In the genomic region with DNA sequence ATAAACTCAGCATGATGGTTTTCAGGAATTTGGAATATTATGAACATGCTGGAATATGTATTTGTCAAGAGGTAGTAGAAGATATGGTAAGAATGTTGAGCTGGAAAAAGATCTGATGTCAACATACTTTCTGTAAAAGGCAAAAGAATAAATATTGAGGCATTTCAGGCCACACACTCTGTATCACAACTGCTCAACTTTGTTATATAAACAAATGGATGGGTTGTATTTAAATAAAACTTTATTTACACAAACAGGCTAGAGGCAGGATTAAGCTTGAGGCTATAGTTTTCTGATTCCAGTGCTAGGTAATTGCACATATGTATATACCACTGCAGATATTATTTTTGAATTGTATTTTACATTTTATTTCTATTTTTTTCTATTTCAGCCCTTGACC, we compare ENCODE assay signal across 25 cellular contexts.
"Had no signal": no experiment of that assay in that cellular context is flagged by ENCODE, and none has a peak within 500 bp of the region (broad histone marks: within the 10 kb centered on the region; RNA-seq: fewer than 3 reads in every experiment).

No MANE protein-coding gene starts in this region.

- H3K27ac ChIP-seq: ascending aorta, body of pancreas, colonic mucosa, epithelial cell of prostate, esophagus squamous epithelium had no signal

- H3K36me3 ChIP-seq: ascending aorta, colonic mucosa, esophagus squamous epithelium had no signal

- H3K27me3 ChIP-seq: ascending aorta, body of pancreas, colonic mucosa, esophagus squamous epithelium had no signal

- ATAC-seq: activated CD4-positive, alpha-beta T cell treated with anti-CD3 and anti-CD28 coated beads for 36 hours; activated CD8-positive, alpha-beta memory T cell treated with anti-CD3 and anti-CD28 coated beads, Interleukin-2, amount 10 ng/mL, durations not matched to agents 7 days and 5 days; activated CD8-positive, alpha-beta T cell treated with anti-CD3 and anti-CD28 coated beads, Interleukin-2, amount 10 ng/mL, durations not matched to agents 7 days and 5 days; activated naive CD8-positive, alpha-beta T cell treated with anti-CD3 and anti-CD28 coated beads, Interleukin-2, amount 50 U/mL, for 24 hours; body of pancreas had no signal

- FAIRE-seq: endothelial cell of umbilical vein had no signal

- H3K4me1 ChIP-seq: ascending aorta, body of pancreas, colonic mucosa, esophagus squamous epithelium had no signal

- H3K4me3 ChIP-seq: ascending aorta, body of pancreas, colonic mucosa, esophagus squamous epithelium had no signal

- DNase-seq: activated CD4-positive, alpha-beta memory T cell treated with anti-CD3 and anti-CD28 coated beads for 36 hours; activated CD4-positive, alpha-beta T cell treated with anti-CD3 and anti-CD28 coated beads for 36 hours; activated CD4-positive, alpha-beta T cell treated with anti-CD3 and anti-CD28 coated beads, Interleukin-2, amount 10 ng/mL, durations not matched to agents 24 days and 14 days; activated CD4-positive, CD25-positive, alpha-beta regulatory T cell; activated CD4-positive, CD25-positive, alpha-beta regulatory T cell treated with anti-CD3 and anti-CD28 coated beads, Interleukin-2, amount 50 U/mL, for 72 hours; activated CD8-positive, alpha-beta memory T cell treated with anti-CD3 and anti-CD28 coated beads, Interleukin-2, amount 10 ng/mL, durations not matched to agents 7 days and 5 days; activated CD8-positive, alpha-beta memory T cell treated with anti-CD3 and anti-CD28 coated beads, Interleukin-2, amount 50 U/mL, for 4 hours; activated CD8-positive, alpha-beta T cell treated with anti-CD3 and anti-CD28 coated beads, Interleukin-2, amount 10 ng/mL, durations not matched to agents 7 days and 5 days; activated effector memory CD4-positive, alpha-beta T cell treated with anti-CD3 and anti-CD28 coated beads, Interleukin-2, amount 50 U/mL, for 16 hours; activated naive CD4-positive, alpha-beta T cell treated with anti-CD3 and anti-CD28 coated beads for 36 hours; activated naive CD8-positive, alpha-beta T cell treated with anti-CD3 and anti-CD28 coated beads for 36 hours; activated naive CD8-positive, alpha-beta T cell treated with anti-CD3 and anti-CD28 coated beads, Interleukin-2, amount 50 U/mL, for 24 hours; activated T-cell treated with anti-CD3 and anti-CD28 coated beads, Interleukin-2, amount 50 U/mL, for 1 hour; activated T-cell treated with anti-CD3 and anti-CD28 coated beads, Interleukin-2, amount 50 U/mL, for 48 hours; body of pancreas; caudate nucleus; colonic mucosa; effector CD8-positive, alpha-beta T cell; esophagus squamous epithelium; foreskin fibroblast; head of caudate nucleus; T-helper 2 cell had no signal

- H3K9me3 ChIP-seq: ascending aorta, body of pancreas, colonic mucosa, esophagus squamous epithelium had no signal
